In genomic region chr3:194512895-194513601, GRCh38 we compare ENCODE assay signal across 15 cellular contexts. TPM values are rescaled to one million over a fixed set of nuclear protein-coding genes. Genes with fewer than 3 reads are reported as not detected.
DNase-seq lines count a peak whose midpoint lies in the region; TF ChIP-seq lines count a peak whose summit lies in the region.
"Had no signal": no experiment of that assay in that cellular context is flagged by ENCODE, and none has a peak within 500 bp of the region (broad histone marks: within the 10 kb centered on the region; RNA-seq: fewer than 3 reads in every experiment).

No MANE protein-coding gene starts in this region.

- TF ChIP-seq CTCF in chondrocyte (IDR thresholded peaks at IDR 0.05) (no peak), prostate gland (IDR thresholded peaks at IDR 0.05) (no peak), H9 (conservative IDR thresholded peaks at IDR 0.05) (no peak)

- no peak overlapping the region for H3K4me3 ChIP-seq in prostate gland

- no peak overlapping the region for H3K4ac ChIP-seq in H9 (ENCODE audit: low read depth, low read length)

- H3K79me1 ChIP-seq in H9 (ENCODE audit: insufficient read depth, low read depth, low read length, poor library complexity, severe bottlenecking) = no peaks in the 10 kb centered on the region

- no peak overlapping the region for H3K14ac ChIP-seq in H9 (ENCODE audit: insufficient read depth, low read length)

- H2BK12ac ChIP-seq in H9 (ENCODE audit: insufficient read length, low read depth, low read length) = no peak overlapping the region

- no peak overlapping the region for H2BK5ac ChIP-seq in H9 (ENCODE audit: insufficient read length, low read length)

- no peak overlapping the region for H2BK15ac ChIP-seq in H9 (ENCODE audit: low read depth, low read length)

- no peaks in the 10 kb centered on the region for H3K36me3 ChIP-seq in prostate gland

- H3K27ac ChIP-seq in prostate gland (no peak overlapping the region), H9 (ENCODE audit: insufficient read length, low read depth, low read length) (no peak overlapping the region)
- H3K27ac ChIP-seq: C4-2B had no signal

- H3K4me1 ChIP-seq in prostate gland (replicated peaks) (no peaks in the 10 kb centered on the region), H9 (ENCODE audit: insufficient read depth, low read length) (no peaks in the 10 kb centered on the region)

- no peaks in the 10 kb centered on the region for H4K20me1 ChIP-seq in H9 (ENCODE audit: control insufficient read depth, insufficient read depth, insufficient read length)

- H3K27me3 ChIP-seq in prostate gland (replicated peaks; ENCODE audit: insufficient read depth) (no peaks in the 10 kb centered on the region), H9 (ENCODE audit: insufficient read depth, low read length) (no peaks in the 10 kb centered on the region)

- H4K91ac ChIP-seq in H9 (ENCODE audit: insufficient read length, low read depth, low read length) = no peak overlapping the region

- no peak for TF ChIP-seq POLR2A in prostate gland (IDR thresholded peaks at IDR 0.05)

- intact Hi-C loops in prostate gland (cut with DNase I) = no loop called here

- 73% methylated on average over 5 of the region's 5 CpGs for WGBS in prostate gland
- WGBS in H9 (ENCODE audit: extremely low coverage, insufficient read length, low lambda C conversion rate) = no CpG with 5 or more reads among the region's 5 CpGs

- in situ Hi-C loops in ACHN (cut with HindIII; ENCODE audit: low pct_ligation_motif_present, low pct_unique_long_range_greater_than_20kb, low sequenced_read_pairs) = no loop called here

- no peak overlapping the region for H3K4me2 ChIP-seq in H9 (ENCODE audit: insufficient read depth, insufficient read length, low read length)

- H3K9me3 Mint-ChIP-seq in chondrocyte (ENCODE audit: low read depth) (no peaks in the 10 kb centered on the region), H9 (no peaks in the 10 kb centered on the region)
- H3K9me3 Mint-ChIP-seq: activated naive CD8-positive, alpha-beta T cell treated with anti-CD3 and anti-CD28 coated beads, Interleukin-2, amount 50 U/mL, for 24 hours; WTC11 had no signal

- H2BK120ac ChIP-seq in H9 (ENCODE audit: low read depth, low read length, poor library complexity, severe bottlenecking) = no peak overlapping the region

- H3K4me3 Mint-ChIP-seq in chondrocyte (ENCODE audit: unreplicated experiment) (no peak overlapping the region), H9 (no peak overlapping the region)
- H3K4me3 Mint-ChIP-seq: activated naive CD8-positive, alpha-beta T cell treated with anti-CD3 and anti-CD28 coated beads, Interleukin-2, amount 50 U/mL, for 24 hours; WTC11 had no signal

- H3K9me3 ChIP-seq in prostate gland (no peaks in the 10 kb centered on the region), H9 (ENCODE audit: control insufficient read depth, low read depth, low read length) (no peaks in the 10 kb centered on the region)

- no peak overlapping the region for H4K5ac ChIP-seq in H9 (ENCODE audit: insufficient read length, low read depth, low read length)

- no peak overlapping the region for H3K23ac ChIP-seq in H9 (ENCODE audit: insufficient read length, low read depth, low read length)

- H3K56ac ChIP-seq in H9 (ENCODE audit: insufficient read length, low read depth, low read length) = no peak overlapping the region

- H4K8ac ChIP-seq in H9 (replicated peaks; ENCODE audit: insufficient read length, low read depth, low read length) = no peak overlapping the region

- H3K27me3 Mint-ChIP-seq in chondrocyte (ENCODE audit: low read depth) (no peaks in the 10 kb centered on the region), H9 (ENCODE audit: low read depth) (no peaks in the 10 kb centered on the region; the same call in 1 of the 2 replicates)

- H3K18ac ChIP-seq in H9 (ENCODE audit: insufficient read length, low read depth, low read length) = no peak overlapping the region

- DNase-seq in HT-29 (ENCODE audit: low spot score) = peak; percentile 49
- peak; percentile 97 for DNase-seq in NCI-H2196 (lab: John Stamatoyannopoulos, UW; ENCODE audit: unreplicated experiment)
- DNase-seq in chondrocyte (ENCODE audit: low spot score) = no peak
- peak; percentile 29 for DNase-seq in prostate gland (ENCODE audit: low spot score)
- DNase-seq in SW480 (ENCODE audit: low spot score) = no peak
- no peak for DNase-seq in ACHN
- DNase-seq in epidermal melanocyte (ENCODE audit: insufficient read length, low spot score) = no peak
- DNase-seq in H9 = no peak
- DNase-seq: activated naive CD8-positive, alpha-beta T cell treated with anti-CD3 and anti-CD28 coated beads, Interleukin-2, amount 50 U/mL, for 24 hours; dermis blood vessel endothelial cell; Kasumi-1; stimulated activated CD4-positive, alpha-beta T cell treated with anti-CD3 and anti-CD28 coated beads, Interleukin-4, amount 100 ng/mL, for 4 hours; stimulated activated naive CD4-positive, alpha-beta T cell had no signal

- no peak overlapping the region for H2AK5ac ChIP-seq in H9 (ENCODE audit: insufficient read length, low read length)

- no peaks in the 10 kb centered on the region for H3K79me2 ChIP-seq in H9 (ENCODE audit: insufficient read depth, low read length)

- peak overlapping the region; percentile 22 for H3K27ac Mint-ChIP-seq in chondrocyte (ENCODE audit: unreplicated experiment)
- H3K27ac Mint-ChIP-seq in H9 = peak overlapping the region in 1 of 3 experiments; percentile 90; a peak in 2 of 7 replicates
- H3K27ac Mint-ChIP-seq: activated naive CD8-positive, alpha-beta T cell treated with anti-CD3 and anti-CD28 coated beads, Interleukin-2, amount 50 U/mL, for 24 hours; WTC11 had no signal

- no peaks in the 10 kb centered on the region for H3K23me2 ChIP-seq in H9 (ENCODE audit: insufficient read length, low read depth, low read length, poor library complexity, severe bottlenecking)

- no peak overlapping the region for H3K9ac ChIP-seq in H9 (ENCODE audit: extremely low read depth, insufficient read length, low read length)

- H2AFZ ChIP-seq in H9 (ENCODE audit: low read length) = no peak overlapping the region

- no peaks in the 10 kb centered on the region for H3K36me3 Mint-ChIP-seq in chondrocyte (ENCODE audit: low read depth)
- no peaks in the 10 kb centered on the region for H3K36me3 Mint-ChIP-seq in H9 (ENCODE audit: insufficient read depth in 1 of 3, low read depth in 3 of 3)
- H3K36me3 Mint-ChIP-seq: WTC11 had no signal

- H2BK20ac ChIP-seq in H9 (ENCODE audit: low read depth, low read length, poor library complexity, severe bottlenecking) = no peak overlapping the region

- H3K4me1 Mint-ChIP-seq in chondrocyte (ENCODE audit: low read depth) (peaks cover 10% of the 10 kb centered on the region), H9 (peaks cover 14% of the 10 kb centered on the region in 2 experiments)
- H3K4me1 Mint-ChIP-seq: activated naive CD8-positive, alpha-beta T cell treated with anti-CD3 and anti-CD28 coated beads, Interleukin-2, amount 50 U/mL, for 24 hours; WTC11 had no signal

- H3T11ph ChIP-seq in H9 (ENCODE audit: low read length) = no peak overlapping the region

RNA-seq across cellular contexts. Expression of gene ATP13A3, which starts 26.2 kb away (rescaled TPM):
- 66.1 and 84.4 TPM in 2 replicates for total RNA-seq in HT-29 (2014; rRNA removed; shearing (Covaris generic))
- total RNA-seq in chondrocyte (65.7 to 92.4 TPM (median 87.7 TPM) in 3 replicates), prostate gland (10 to 100 TPM; 75.4 to 80.4 TPM), H9 (2021) (75.8 and 78.5 TPM in 2 replicates)

Comparison
In these comparisons a context has a peak if more than half of its experiments do, and no peak if none do; other contexts are left out.
1. DNase-seq: peak in HT-29 (single experiment), NCI-H2196 (single experiment) and prostate gland (single experiment); none in chondrocyte (single experiment), SW480 (single experiment), ACHN (single experiment), epidermal melanocyte (single experiment) and H9 (single experiment).